ENCODE assay signal across 9 cellular contexts in the genomic region with DNA sequence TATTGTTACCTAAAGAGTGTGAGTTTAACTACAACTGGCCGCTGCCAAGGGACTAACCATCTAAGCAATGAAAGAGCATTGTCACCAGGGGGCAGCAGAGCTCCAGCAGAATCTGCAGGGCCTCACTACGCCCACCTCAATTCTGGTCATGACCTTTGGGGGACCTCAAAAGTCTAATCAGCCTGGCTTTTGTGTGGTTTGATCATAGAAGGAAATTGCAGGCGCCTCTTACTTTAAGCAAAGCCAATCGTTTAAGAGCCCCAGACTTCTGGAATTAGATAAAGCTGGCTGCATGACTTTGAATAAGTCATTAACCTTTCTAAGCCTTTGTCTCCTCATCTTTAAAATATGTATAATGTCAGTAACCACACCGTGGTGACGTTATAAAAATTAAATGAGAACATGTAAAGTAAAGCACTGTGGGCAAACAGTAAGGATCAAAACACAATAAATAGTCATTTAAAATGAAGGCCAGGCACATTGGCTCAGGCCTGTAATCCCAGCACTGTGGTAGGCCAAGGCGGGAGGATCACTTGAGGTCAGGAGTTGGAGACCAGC. TPM values are rescaled to one million over a fixed set of nuclear protein-coding genes. Genes with fewer than 3 reads are reported as not detected.
DNase-seq lines count a peak whose midpoint lies in the region; ATAC-seq and TF ChIP-seq lines count a peak whose summit lies in the region.
"Had no signal": no experiment of that assay in that cellular context is flagged by ENCODE, and none has a peak within 500 bp of the region (broad histone marks: within the 10 kb centered on the region; RNA-seq: fewer than 3 reads in every experiment).

No MANE protein-coding gene starts in this region.

- in situ Hi-C loops in gastrocnemius medialis (cut with MboI; ENCODE audit: low sequenced_read_pairs in 4 of 4): no loop called here

- no peak overlapping the region for H3K27ac Mint-ChIP-seq in neural crest cell (ENCODE audit: unreplicated experiment)

- peak; percentile 57 for ATAC-seq in HG03175 (IDR thresholded peaks at IDR 0.05; ENCODE audit: unreplicated experiment)
- ATAC-seq in activated CD4-positive, CD25-positive, alpha-beta regulatory T cell treated with anti-CD3 and anti-CD28 coated beads, Interleukin-2, amount 50 U/mL, for 24 hours: no peak
- ATAC-seq in gastrocnemius medialis: no peak

- no peak overlapping the region for H3K4me3 Mint-ChIP-seq in neural crest cell

- DNase-seq in NCI-H1417 (lab: John Stamatoyannopoulos, UW): peak in 2 of 3 experiments; percentile 39 to 61
- DNase-seq in NCI-H1417 treated with DMSO at 0.1 percent for 48 hours (lab: John Stamatoyannopoulos, UW): no peak
- DNase-seq in SJSA1 (ENCODE audit: low read depth in 1 of 2, low spot score in 2 of 2): peak; percentile 53 to 71
- DNase-seq in colonic mucosa: peak; percentile 41
- DNase-seq in neural crest cell (ENCODE audit: low read depth, low spot score): peak; percentile 77
- no peak for DNase-seq in gastrocnemius medialis

- H3K27ac ChIP-seq in SJSA1 (no peak overlapping the region), colonic mucosa (no peak overlapping the region), gastrocnemius medialis (no peak overlapping the region)
- H3K27ac ChIP-seq: BLaER1 treated with 17β-estradiol and CSF1 and Interleukin-3, amounts not matched to agents 10 nM and 100 nM had no signal

- H3K36me3 ChIP-seq in SJSA1 (no peaks in the 10 kb centered on the region), colonic mucosa (no peaks in the 10 kb centered on the region), gastrocnemius medialis (no peaks in the 10 kb centered on the region)
- H3K36me3 ChIP-seq: BLaER1 treated with 17β-estradiol and CSF1 and Interleukin-3, amounts not matched to agents 10 nM and 100 nM had no signal

- H3K4me1 ChIP-seq in SJSA1 (replicated peaks) (peaks cover 13% of the 10 kb centered on the region), colonic mucosa (no peaks in the 10 kb centered on the region), gastrocnemius medialis (no peaks in the 10 kb centered on the region)
- H3K4me1 ChIP-seq: BLaER1 treated with 17β-estradiol and CSF1 and Interleukin-3, amounts not matched to agents 10 nM and 100 nM had no signal

- H3K27me3 Mint-ChIP-seq in neural crest cell (ENCODE audit: low read depth): peaks cover 48% of the 10 kb centered on the region

- no peak for TF ChIP-seq POLR2A in gastrocnemius medialis (IDR thresholded peaks at IDR 0.05)

- TF ChIP-seq CTCF in colonic mucosa (IDR thresholded peaks at IDR 0.05): peak; percentile 46
- TF ChIP-seq CTCF in neural crest cell (conservative IDR thresholded peaks at IDR 0.05): peak; percentile 91
- TF ChIP-seq CTCF in gastrocnemius medialis (IDR thresholded peaks at IDR 0.05 in 4 of 5, conservative IDR thresholded peaks at IDR 0.05 in 1 of 5): peak in 2 of 5 experiments; percentile 15 to 46

- intact Hi-C loops in colonic mucosa (cut with DNase I) (no loop called here), gastrocnemius medialis (cut with DNase I; ENCODE audit: low total_unique reads) (no loop called here)

- H3K4me1 Mint-ChIP-seq in neural crest cell: no peaks in the 10 kb centered on the region

- no peaks in the 10 kb centered on the region for H3K9me3 ChIP-seq in SJSA1 (replicated peaks)
- H3K9me3 ChIP-seq in colonic mucosa: no peaks in the 10 kb centered on the region
- H3K9me3 ChIP-seq in gastrocnemius medialis: no peaks in the 10 kb centered on the region
- H3K9me3 ChIP-seq: BLaER1 treated with 17β-estradiol and CSF1 and Interleukin-3, amounts not matched to agents 10 nM and 100 nM had no signal

- H3K9ac ChIP-seq in colonic mucosa (ENCODE audit: low read depth in 2 of 2, low read length in 2 of 2): no peak overlapping the region
- H3K9ac ChIP-seq: BLaER1 treated with 17β-estradiol and CSF1 and Interleukin-3, amounts not matched to agents 10 nM and 100 nM had no signal

- H3K36me3 Mint-ChIP-seq in neural crest cell (ENCODE audit: low read depth): no peaks in the 10 kb centered on the region

- H3K4me3 ChIP-seq in SJSA1 (no peak overlapping the region), colonic mucosa (no peak overlapping the region), gastrocnemius medialis (no peak overlapping the region)
- H3K4me3 ChIP-seq: BLaER1 treated with 17β-estradiol and CSF1 and Interleukin-3, amounts not matched to agents 10 nM and 100 nM had no signal

- no peaks in the 10 kb centered on the region for H3K27me3 ChIP-seq in SJSA1 (replicated peaks)
- no peaks in the 10 kb centered on the region for H3K27me3 ChIP-seq in colonic mucosa
- no peaks in the 10 kb centered on the region for H3K27me3 ChIP-seq in gastrocnemius medialis
- H3K27me3 ChIP-seq: BLaER1 treated with 17β-estradiol and CSF1 and Interleukin-3, amounts not matched to agents 10 nM and 100 nM had no signal

- H3K9me3 Mint-ChIP-seq in neural crest cell: no peaks in the 10 kb centered on the region

RNA-seq across cellular contexts. Expression of a gene that starts 58.6 kb away (rescaled TPM):
- total RNA-seq in SJSA1 (2014; rRNA removed; shearing (Covaris generic)): 28.8 and 37.4 TPM in 2 replicates
- 1 to 10 TPM; 4.8 to 7.2 TPM for total RNA-seq in colonic mucosa
- 0.91 and 0.96 TPM in 2 replicates for total RNA-seq in neural crest cell
- total RNA-seq in gastrocnemius medialis: 10 to 100 TPM in 3 of 4 donors, 1 to 10 TPM in 1; 7.5 to 16.7 (median 11.9) TPM

Comparison
In these comparisons a context has a peak if more than half of its experiments do, and no peak if none do; other contexts are left out.
1. DNase-seq: peak in NCI-H1417 (2 of 3), SJSA1 (2 of 2), colonic mucosa (single experiment) and neural crest cell (single experiment); none in NCI-H1417 treated with DMSO at 0.1 percent for 48 hours (single experiment) and gastrocnemius medialis (0 of 2).